Comparison of ENCODE assay signal across 16 cellular contexts in genomic region chr2:218296801-218297200, GRCh38. TPM values are rescaled to one million over a fixed set of nuclear protein-coding genes. Genes with fewer than 3 reads are reported as not detected.
DNase-seq lines count a peak whose midpoint lies in the region; ATAC-seq, FAIRE-seq and TF ChIP-seq lines count a peak whose summit lies in the region.
"Not testable (repeated sequence)": the region's sequence is repeated elsewhere in the genome, so short reads cannot be mapped to it uniquely, and the experiment has no call there.
"Had no signal": no experiment of that assay in that cellular context is flagged by ENCODE, and none has a peak within 500 bp of the region (broad histone marks: within the 10 kb centered on the region; RNA-seq: fewer than 3 reads in every experiment).

No MANE protein-coding gene starts in this region.

- WGBS in HepG2 (ENCODE audit: low lambda C conversion rate), result 5% methylated on average over 8 of the region's 8 CpGs
- WGBS in trophoblast cell (ENCODE audit: extremely low coverage, insufficient coverage, insufficient read length), result no CpG with 5 or more reads among the region's 8 CpGs

- not testable (repeated sequence) for BruUV-seq in HepG2 (replicated peaks; lab: Mats Ljungman, UMichigan)

- H4K8ac ChIP-seq in trophoblast cell (ENCODE audit: low read depth, low read length), result not testable (repeated sequence)

- not testable (repeated sequence) for H3K27me3 ChIP-seq in foreskin keratinocyte; HepG2 (ENCODE audit: control insufficient read depth in 1 of 2, insufficient read depth in 2 of 2, low read length in 2 of 2); trophoblast cell (ENCODE audit: insufficient read depth, low read length); thoracic aorta (replicated peaks; ENCODE audit: insufficient read depth)

- peak overlapping the region; percentile 76 for H2BK12ac ChIP-seq in trophoblast cell (ENCODE audit: low read length)

- TF ChIP-seq CTCF in HEK293 (tag by site-specific recombination; IDR thresholded peaks at IDR 0.05) (0 out of 2 replicates have a peak, but pooled peaks have one; percentile 38), foreskin keratinocyte (conservative IDR thresholded peaks at IDR 0.05) (peak; percentile 31), HepG2 (CRISPR knock-in tag; IDR thresholded peaks at IDR 0.05) (peak; percentile 60)
- TF ChIP-seq CTCF in VCaP (conservative IDR thresholded peaks at IDR 0.05); coronary artery (IDR thresholded peaks at IDR 0.05); thoracic aorta (IDR thresholded peaks at IDR 0.05): not testable (repeated sequence)

- peak overlapping the region; percentile 28 for H4K91ac ChIP-seq in trophoblast cell (ENCODE audit: low read depth, low read length)

- POLR2A ChIA-PET in HEK293 (lab: Yijun Ruan, JAX), result not testable (repeated sequence)
- POLR2A ChIA-PET in HepG2 (lab: Yijun Ruan, JAX), result interaction anchor here (0.5 to 8.5 kb wide), 9 partner anchors 10 to 104 kb away, joined by 3 to 64 read pairs (median 8); partner anchors contain the start of genes AAMP, CATIP, CTDSP1 and PNKD

- not testable (repeated sequence) for H2BK5ac ChIP-seq in trophoblast cell (ENCODE audit: low read depth, low read length, poor library complexity)

- TF ChIP-seq EP300 in HepG2 (IDR thresholded peaks at IDR 0.05; ENCODE audit: low read depth in 2 of 2, low read length in 2 of 2); HepG2 (CRISPR knock-in tag; IDR thresholded peaks at IDR 0.05; ENCODE audit: borderline replicate concordance): not testable (repeated sequence)

- H3K18ac ChIP-seq in trophoblast cell (ENCODE audit: low read length), result not testable (repeated sequence)

- H2AK5ac ChIP-seq in trophoblast cell (ENCODE audit: low read length), result peak overlapping the region; percentile 50

- H3K9me3 ChIP-seq in HEK293 (ENCODE audit: control insufficient read depth, insufficient read depth, low read depth, low read length); HepG2 (ENCODE audit: low read length); trophoblast cell (ENCODE audit: insufficient read depth, low read depth, low read length); thoracic aorta: not testable (repeated sequence)

- H3K27ac ChIP-seq in HEK293 (ENCODE audit: extremely low read depth, low read depth, low read length); trophoblast cell (ENCODE audit: low read depth, low read length): not testable (repeated sequence)
- H3K27ac ChIP-seq in VCaP, result peak overlapping the region; percentile 88; the same call in 1 of the 2 replicates
- H3K27ac ChIP-seq in coronary artery, result peak overlapping the region; percentile 34 to 73
- H3K27ac ChIP-seq in foreskin keratinocyte, result peak overlapping the region; percentile 98
- H3K27ac ChIP-seq in HepG2 (ENCODE audit: extremely low read length, insufficient read depth, low read length), result peak overlapping the region; percentile 18
- peak overlapping the region; percentile 96 to 99 for H3K27ac ChIP-seq in thoracic aorta

- H3K14ac ChIP-seq in trophoblast cell (ENCODE audit: low read length), result peak overlapping the region; percentile 43

- not testable (repeated sequence) for ATAC-seq in foreskin keratinocyte; thoracic aorta (ENCODE audit: insufficient number of reproducible peaks, low FRiP score, low read depth)
- peak; percentile 21 for ATAC-seq in HepG2

- TF ChIP-seq POLR2A in HepG2 (IDR thresholded peaks at IDR 0.05; ENCODE audit: insufficient read depth in 1 of 2, low read depth in 2 of 2, low read length in 2 of 2), result not testable (repeated sequence)

- DNase-seq in coronary artery (ENCODE audit: low spot score); foreskin keratinocyte; thoracic aorta (ENCODE audit: low spot score): not testable (repeated sequence)
- peak; percentile 75 for DNase-seq in HepG2 (ENCODE audit: low spot score)
- peak; percentile 25 to 43 for DNase-seq in trophoblast cell

- TF ChIP-seq RAD21 in HepG2 (CRISPR knock-in tag; IDR thresholded peaks at IDR 0.05), result peak; percentile 67; the same call in 1 of the 2 replicates

- not testable (repeated sequence) for H3K36me3 ChIP-seq in HEK293 (ENCODE audit: control insufficient read depth in 2 of 2, insufficient read depth in 1 of 2, low read length in 2 of 2); HepG2 (replicated peaks in 1 of 2; ENCODE audit: control insufficient read depth in 1 of 2, insufficient read depth in 2 of 2, low read length in 2 of 2); trophoblast cell (ENCODE audit: control insufficient read depth in 1 of 2, insufficient read depth in 2 of 2, low read length in 2 of 2); thoracic aorta

- H3K79me1 ChIP-seq in trophoblast cell (ENCODE audit: low read length), result peaks cover 15% of the 10 kb centered on the region

- in situ Hi-C loops in HepG2 (cut with HindIII; ENCODE audit: extremely low pct_ligation_motif_present, low pct_unique_long_range_greater_than_20kb), result not testable (repeated sequence)

- H4K20me1 ChIP-seq in HepG2 (ENCODE audit: insufficient read depth, low read length), result not testable (repeated sequence)

- not testable (repeated sequence) for H3K4me3 ChIP-seq in HEK293 (ENCODE audit: low read depth, low read length); coronary artery; trophoblast cell (ENCODE audit: low read depth, low read length); thoracic aorta
- peak overlapping the region in 2 of 3 experiments; percentile 4 to 56; a peak in 3 of 6 replicates for H3K4me3 ChIP-seq in HepG2 (replicated peaks in 1 of 3; ENCODE audit: insufficient read depth in 1 of 3, low read depth in 2 of 3, low read length in 3 of 3)

- intact Hi-C loops in HepG2 (cut with micrococcal nuclease; ENCODE audit: unreplicated experiment), result loop anchor here (10.0 kb wide), 1 partner anchor 268 kb away; the partner anchor contains the start of genes CNOT9 and USP37

- H3K4me2 ChIP-seq in HepG2 (ENCODE audit: low read depth, low read length), result peak overlapping the region; percentile 61
- not testable (repeated sequence) for H3K4me2 ChIP-seq in trophoblast cell (ENCODE audit: low read length)

- not testable (repeated sequence) for H3K23ac ChIP-seq in trophoblast cell (ENCODE audit: low read length)

- not testable (repeated sequence) for H4K12ac ChIP-seq in trophoblast cell (ENCODE audit: low read depth, low read length)

- H2AFZ ChIP-seq in HepG2 (ENCODE audit: low read length); trophoblast cell (ENCODE audit: insufficient read depth, low read length, poor library complexity): not testable (repeated sequence)

- H3K9ac ChIP-seq in HepG2 (ENCODE audit: insufficient read depth, low read depth, low read length), result peak overlapping the region; percentile 15; the same call in 1 of the 2 replicates
- H3K9ac ChIP-seq in trophoblast cell (ENCODE audit: low read length), result not testable (repeated sequence)

- not testable (repeated sequence) for FAIRE-seq in HepG2 (lab: Jason Lieb, UNC)

- CTCF ChIA-PET in HEK293 (lab: Yijun Ruan, JAX), result interaction anchor here (1.0 to 8.8 kb wide), 5 partner anchors 9 to 59 kb away, joined by 4 to 89 read pairs (median 5); partner anchors contain the start of genes AAMP and PNKD
- CTCF ChIA-PET in HepG2 (lab: Yijun Ruan, JAX; ENCODE audit: low intra/inter-chr PET ratio, low total read pairs), result interaction anchor here (0.9 to 1.2 kb wide), 4 partner anchors 24 to 99 kb away, joined by 3 to 4 read pairs (median 3); partner anchors contain the start of gene CATIP

- H3K4ac ChIP-seq in trophoblast cell (ENCODE audit: low read depth, low read length), result not testable (repeated sequence)

- H3K4me1 ChIP-seq in HEK293 (ENCODE audit: control insufficient read depth, insufficient read depth, low read length), result not testable (repeated sequence)
- H3K4me1 ChIP-seq in foreskin keratinocyte (peaks cover 40% of the 10 kb centered on the region), HepG2 (ENCODE audit: insufficient read depth, low read length) (peaks cover 73% of the 10 kb centered on the region), trophoblast cell (ENCODE audit: control insufficient read depth in 1 of 2, insufficient read depth in 2 of 2, low read length in 2 of 2) (peaks cover 20 to 26% of the 10 kb centered on the region in 2 experiments), thoracic aorta (ENCODE audit: control insufficient read depth in 1 of 2, low read depth in 2 of 2) (peaks cover 40 to 61% of the 10 kb centered on the region in 2 donors)

- H3K79me2 ChIP-seq in HepG2 (ENCODE audit: insufficient read depth, low read length); trophoblast cell (ENCODE audit: control insufficient read depth, insufficient read depth, low read length, poor library complexity): not testable (repeated sequence)

- H2BK120ac ChIP-seq in trophoblast cell (ENCODE audit: insufficient read depth, low read length, poor library complexity), result not testable (repeated sequence)

RNA-seq across cellular contexts. Expression of gene TMBIM1, which starts 4.5 kb away (rescaled TPM):
- total RNA-seq in foreskin keratinocyte, result 435 and 443 TPM in 2 replicates
- polyA plus RNA-seq in foreskin keratinocyte, result 367 and 396 TPM in 2 replicates
- 69.7 and 139 TPM in 2 replicates for total RNA-seq in HepG2 (2016; rRNA removed; fragmentation: Illumina TruSeq; extraction: Trizol)
- 37.2 and 38.6 TPM in 2 replicates for total RNA-seq in HepG2 (2016; cell fraction: cytosol; rRNA removed; fragmentation: Illumina TruSeq; extraction: Trizol; ENCODE audit: low read depth)
- 57.8 and 142 TPM in 2 replicates for total RNA-seq in HepG2 (2016; cell fraction: insoluble cytoplasmic fraction; rRNA removed; fragmentation: Illumina TruSeq; extraction: Trizol)
- total RNA-seq in HepG2 (2016; cell fraction: membrane; rRNA removed; fragmentation: Illumina TruSeq; extraction: Trizol), result 88.3 and 90.4 TPM in 2 replicates
- 108 and 128 TPM in 2 replicates for total RNA-seq in HepG2 (2016; cell fraction: nucleus; rRNA removed; fragmentation: Illumina TruSeq; extraction: Trizol)
- polyA plus RNA-seq in HepG2 (2011; rRNA removed), result 127 and 181 TPM in 2 replicates
- polyA plus RNA-seq in HepG2 (2011; cell fraction: cytosol; rRNA removed), result 146 and 187 TPM in 2 replicates
- 207 and 243 TPM in 2 replicates for polyA plus RNA-seq in HepG2 (2011; cell fraction: nucleus; rRNA removed)
- polyA plus RNA-seq in HepG2 (2012), result 254 and 390 TPM in 2 replicates
- 33.9 and 35.7 TPM in 2 replicates for polyA plus RNA-seq in HepG2 (2016; cell fraction: cytosol; fragmentation: Illumina TruSeq; extraction: Trizol; ENCODE audit: low read depth)
- 56.2 and 61.3 TPM in 2 replicates for polyA plus RNA-seq in HepG2 (2016; cell fraction: insoluble cytoplasmic fraction; fragmentation: Illumina TruSeq; extraction: Trizol; ENCODE audit: low read depth)
- 62.1 and 66.4 TPM in 2 replicates for polyA plus RNA-seq in HepG2 (2016; cell fraction: membrane; fragmentation: Illumina TruSeq; extraction: Trizol; ENCODE audit: low read depth)
- polyA plus RNA-seq in HepG2 (2016; cell fraction: nucleus; fragmentation: Illumina TruSeq; extraction: Trizol; ENCODE audit: insufficient read depth, low read depth), result 152 and 156 TPM in 2 replicates
- 19.4 and 315 TPM in 2 replicates for polyA minus RNA-seq in HepG2 (2011; rRNA and poly(A)+ RNA removed; ENCODE audit: low replicate concordance)
- 88.2 and 133 TPM in 2 replicates for polyA minus RNA-seq in HepG2 (2011; cell fraction: cytosol; rRNA and poly(A)+ RNA removed)
- 37.2 and 64.6 TPM in 2 replicates for polyA minus RNA-seq in HepG2 (2011; cell fraction: nucleus; rRNA and poly(A)+ RNA removed)
- polyA plus RNA-seq in trophoblast cell (2013), result 192 and 203 TPM in 2 replicates
- total RNA-seq in thoracic aorta, result 100 to 1,000 TPM; 324 to 369 TPM
- polyA plus RNA-seq: neural cell had no signal

RNA-seq across cellular contexts. Expression of gene PNKD, which starts 26.5 kb away (rescaled TPM):
- total RNA-seq in foreskin keratinocyte, result 40.9 and 43.5 TPM in 2 replicates
- polyA plus RNA-seq in foreskin keratinocyte, result 65.1 and 66.6 TPM in 2 replicates
- total RNA-seq in HepG2 (2016; rRNA removed; fragmentation: Illumina TruSeq; extraction: Trizol), result 50.0 and 55.9 TPM in 2 replicates
- 21.6 and 27.3 TPM in 2 replicates for total RNA-seq in HepG2 (2016; cell fraction: cytosol; rRNA removed; fragmentation: Illumina TruSeq; extraction: Trizol; ENCODE audit: low read depth)
- total RNA-seq in HepG2 (2016; cell fraction: insoluble cytoplasmic fraction; rRNA removed; fragmentation: Illumina TruSeq; extraction: Trizol), result 48.3 and 59.8 TPM in 2 replicates
- total RNA-seq in HepG2 (2016; cell fraction: membrane; rRNA removed; fragmentation: Illumina TruSeq; extraction: Trizol), result 30.6 and 30.7 TPM in 2 replicates
- total RNA-seq in HepG2 (2016; cell fraction: nucleus; rRNA removed; fragmentation: Illumina TruSeq; extraction: Trizol), result 34.2 and 39.5 TPM in 2 replicates
- 78.0 and 80.4 TPM in 2 replicates for polyA plus RNA-seq in HepG2 (2011; rRNA removed)
- 48.4 and 76.6 TPM in 2 replicates for polyA plus RNA-seq in HepG2 (2011; cell fraction: cytosol; rRNA removed)
- 76.3 and 77.5 TPM in 2 replicates for polyA plus RNA-seq in HepG2 (2011; cell fraction: nucleus; rRNA removed)
- 59.5 and 60.9 TPM in 2 replicates for polyA plus RNA-seq in HepG2 (2012)
- 24.9 and 29.3 TPM in 2 replicates for polyA plus RNA-seq in HepG2 (2016; cell fraction: cytosol; fragmentation: Illumina TruSeq; extraction: Trizol; ENCODE audit: low read depth)
- polyA plus RNA-seq in HepG2 (2016; cell fraction: insoluble cytoplasmic fraction; fragmentation: Illumina TruSeq; extraction: Trizol; ENCODE audit: low read depth), result 58.0 and 59.1 TPM in 2 replicates
- polyA plus RNA-seq in HepG2 (2016; cell fraction: membrane; fragmentation: Illumina TruSeq; extraction: Trizol; ENCODE audit: low read depth), result 31.6 and 35.4 TPM in 2 replicates
- polyA plus RNA-seq in HepG2 (2016; cell fraction: nucleus; fragmentation: Illumina TruSeq; extraction: Trizol; ENCODE audit: insufficient read depth, low read depth), result 73.5 and 80.9 TPM in 2 replicates
- 33.3 and 44.2 TPM in 2 replicates for polyA minus RNA-seq in HepG2 (2011; rRNA and poly(A)+ RNA removed; ENCODE audit: low replicate concordance)
- 15.5 and 20.7 TPM in 2 replicates for polyA minus RNA-seq in HepG2 (2011; cell fraction: cytosol; rRNA and poly(A)+ RNA removed)
- 9.7 and 10.9 TPM in 2 replicates for polyA minus RNA-seq in HepG2 (2011; cell fraction: nucleus; rRNA and poly(A)+ RNA removed)
- 62.6 and 65.9 TPM in 2 replicates for polyA plus RNA-seq in trophoblast cell (2013)
- total RNA-seq in thoracic aorta, result 10 to 100 TPM; 19.4 to 38.4 TPM

RNA-seq across cellular contexts. Expression of gene AAMP, which starts 26.9 kb away (rescaled TPM):
- total RNA-seq in foreskin keratinocyte (101 and 108 TPM in 2 replicates), HepG2 (2016; rRNA removed; fragmentation: Illumina TruSeq; extraction: Trizol) (186 and 241 TPM in 2 replicates), thoracic aorta (10 to 100 TPM; 95.9 to 97.5 TPM)
- polyA plus RNA-seq in foreskin keratinocyte (114 and 120 TPM in 2 replicates), HepG2 (2011; rRNA removed) (110 and 119 TPM in 2 replicates)
- 26.6 and 29.2 TPM in 2 replicates for total RNA-seq in HepG2 (2016; cell fraction: cytosol; rRNA removed; fragmentation: Illumina TruSeq; extraction: Trizol; ENCODE audit: low read depth)
- 202 and 247 TPM in 2 replicates for total RNA-seq in HepG2 (2016; cell fraction: insoluble cytoplasmic fraction; rRNA removed; fragmentation: Illumina TruSeq; extraction: Trizol)
- total RNA-seq in HepG2 (2016; cell fraction: membrane; rRNA removed; fragmentation: Illumina TruSeq; extraction: Trizol), result 56.8 and 59.3 TPM in 2 replicates
- 85.4 and 91.7 TPM in 2 replicates for total RNA-seq in HepG2 (2016; cell fraction: nucleus; rRNA removed; fragmentation: Illumina TruSeq; extraction: Trizol)
- polyA plus RNA-seq in HepG2 (2011; cell fraction: cytosol; rRNA removed), result 138 and 202 TPM in 2 replicates
- polyA plus RNA-seq in HepG2 (2011; cell fraction: nucleus; rRNA removed), result 161 and 181 TPM in 2 replicates
- polyA plus RNA-seq in HepG2 (2012), result 99.2 and 104 TPM in 2 replicates
- polyA plus RNA-seq in HepG2 (2016; cell fraction: cytosol; fragmentation: Illumina TruSeq; extraction: Trizol; ENCODE audit: low read depth), result 13.9 and 16.0 TPM in 2 replicates
- polyA plus RNA-seq in HepG2 (2016; cell fraction: insoluble cytoplasmic fraction; fragmentation: Illumina TruSeq; extraction: Trizol; ENCODE audit: low read depth), result 224 and 231 TPM in 2 replicates
- polyA plus RNA-seq in HepG2 (2016; cell fraction: membrane; fragmentation: Illumina TruSeq; extraction: Trizol; ENCODE audit: low read depth), result 30.9 and 33.2 TPM in 2 replicates
- 127 and 131 TPM in 2 replicates for polyA plus RNA-seq in HepG2 (2016; cell fraction: nucleus; fragmentation: Illumina TruSeq; extraction: Trizol; ENCODE audit: insufficient read depth, low read depth)
- 41.5 and 143 TPM in 2 replicates for polyA minus RNA-seq in HepG2 (2011; rRNA and poly(A)+ RNA removed; ENCODE audit: low replicate concordance)
- polyA minus RNA-seq in HepG2 (2011; cell fraction: cytosol; rRNA and poly(A)+ RNA removed), result 58.2 and 63.3 TPM in 2 replicates
- 39.9 and 43.6 TPM in 2 replicates for polyA minus RNA-seq in HepG2 (2011; cell fraction: nucleus; rRNA and poly(A)+ RNA removed)
- polyA plus RNA-seq in trophoblast cell (2013), result 66.7 and 67.0 TPM in 2 replicates

RNA-seq across cellular contexts. Expression of gene GPBAR1, which starts 36.0 kb away (rescaled TPM):
- total RNA-seq in foreskin keratinocyte (0.14 and 0.18 TPM in 2 replicates), HepG2 (2016; rRNA removed; fragmentation: Illumina TruSeq; extraction: Trizol) (0.09 TPM in 1 of 2 replicates, not detected in the other), thoracic aorta (1 to 10 TPM; 3.5 to 4.2 TPM)
- polyA plus RNA-seq in foreskin keratinocyte (0.11 and 0.12 TPM in 2 replicates), HepG2 (2011; rRNA removed) (0.05 and 0.09 TPM in 2 replicates)
- not detected in 2 replicates for total RNA-seq in HepG2 (2016; cell fraction: cytosol; rRNA removed; fragmentation: Illumina TruSeq; extraction: Trizol; ENCODE audit: low read depth)
- 0.15 TPM in 1 of 2 replicates, not detected in the other for total RNA-seq in HepG2 (2016; cell fraction: insoluble cytoplasmic fraction; rRNA removed; fragmentation: Illumina TruSeq; extraction: Trizol)
- total RNA-seq in HepG2 (2016; cell fraction: membrane; rRNA removed; fragmentation: Illumina TruSeq; extraction: Trizol), result 0.17 TPM in 1 of 2 replicates, not detected in the other
- 0.25 and 0.38 TPM in 2 replicates for total RNA-seq in HepG2 (2016; cell fraction: nucleus; rRNA removed; fragmentation: Illumina TruSeq; extraction: Trizol)
- polyA plus RNA-seq in HepG2 (2011; cell fraction: cytosol; rRNA removed), result 0.05 and 0.12 TPM in 2 replicates
- polyA plus RNA-seq in HepG2 (2011; cell fraction: nucleus; rRNA removed), result 0.45 and 0.68 TPM in 2 replicates
- polyA plus RNA-seq in HepG2 (2012), result 0.09 and 0.11 TPM in 2 replicates
- 0.08 and 0.22 TPM in 2 replicates for polyA plus RNA-seq in HepG2 (2016; cell fraction: cytosol; fragmentation: Illumina TruSeq; extraction: Trizol; ENCODE audit: low read depth)
- polyA plus RNA-seq in HepG2 (2016; cell fraction: insoluble cytoplasmic fraction; fragmentation: Illumina TruSeq; extraction: Trizol; ENCODE audit: low read depth), result 0.16 TPM in 1 of 2 replicates, not detected in the other
- 0.22 and 0.27 TPM in 2 replicates for polyA plus RNA-seq in HepG2 (2016; cell fraction: membrane; fragmentation: Illumina TruSeq; extraction: Trizol; ENCODE audit: low read depth)
- not detected in 2 replicates for polyA plus RNA-seq in HepG2 (2016; cell fraction: nucleus; fragmentation: Illumina TruSeq; extraction: Trizol; ENCODE audit: insufficient read depth, low read depth)
- 0.12 and 1.2 TPM in 2 replicates for polyA minus RNA-seq in HepG2 (2011; rRNA and poly(A)+ RNA removed; ENCODE audit: low replicate concordance)
- polyA minus RNA-seq in HepG2 (2011; cell fraction: cytosol; rRNA and poly(A)+ RNA removed), result not detected in 2 replicates
- 1.2 and 1.5 TPM in 2 replicates for polyA minus RNA-seq in HepG2 (2011; cell fraction: nucleus; rRNA and poly(A)+ RNA removed)
- 0.23 and 0.40 TPM in 2 replicates for polyA plus RNA-seq in trophoblast cell (2013)
- total RNA-seq: Daoy, frontal cortex, H7 had no signal
- polyA plus RNA-seq: neural cell had no signal

RNA-seq across cellular contexts. Expression of gene CATIP, which starts 59.9 kb away (rescaled TPM):
- total RNA-seq in foreskin keratinocyte (not detected in 2 replicates), HepG2 (2016; rRNA removed; fragmentation: Illumina TruSeq; extraction: Trizol) (0.22 TPM in 1 of 2 replicates, not detected in the other), thoracic aorta (not detected)
- polyA plus RNA-seq in foreskin keratinocyte (not detected in 2 replicates), HepG2 (2011; rRNA removed) (0.07 and 0.09 TPM in 2 replicates)
- 0.35 TPM in 1 of 2 replicates, not detected in the other for total RNA-seq in HepG2 (2016; cell fraction: cytosol; rRNA removed; fragmentation: Illumina TruSeq; extraction: Trizol; ENCODE audit: low read depth)
- total RNA-seq in HepG2 (2016; cell fraction: insoluble cytoplasmic fraction; rRNA removed; fragmentation: Illumina TruSeq; extraction: Trizol), result 0.15 TPM in 1 of 2 replicates, not detected in the other
- total RNA-seq in HepG2 (2016; cell fraction: membrane; rRNA removed; fragmentation: Illumina TruSeq; extraction: Trizol), result 0.38 and 0.49 TPM in 2 replicates
- not detected in 2 replicates for total RNA-seq in HepG2 (2016; cell fraction: nucleus; rRNA removed; fragmentation: Illumina TruSeq; extraction: Trizol)
- 0.09 and 0.15 TPM in 2 replicates for polyA plus RNA-seq in HepG2 (2011; cell fraction: cytosol; rRNA removed)
- polyA plus RNA-seq in HepG2 (2011; cell fraction: nucleus; rRNA removed), result 0.48 and 0.87 TPM in 2 replicates
- polyA plus RNA-seq in HepG2 (2012), result 0.15 TPM in 1 of 2 replicates, not detected in the other
- polyA plus RNA-seq in HepG2 (2016; cell fraction: cytosol; fragmentation: Illumina TruSeq; extraction: Trizol; ENCODE audit: low read depth), result not detected in 2 replicates
- not detected in 2 replicates for polyA plus RNA-seq in HepG2 (2016; cell fraction: insoluble cytoplasmic fraction; fragmentation: Illumina TruSeq; extraction: Trizol; ENCODE audit: low read depth)
- not detected in 2 replicates for polyA plus RNA-seq in HepG2 (2016; cell fraction: membrane; fragmentation: Illumina TruSeq; extraction: Trizol; ENCODE audit: low read depth)
- polyA plus RNA-seq in HepG2 (2016; cell fraction: nucleus; fragmentation: Illumina TruSeq; extraction: Trizol; ENCODE audit: insufficient read depth, low read depth), result not detected in 2 replicates
- 0.36 TPM in 1 of 2 replicates, not detected in the other for polyA minus RNA-seq in HepG2 (2011; rRNA and poly(A)+ RNA removed; ENCODE audit: low replicate concordance)
- not detected in 2 replicates for polyA minus RNA-seq in HepG2 (2011; cell fraction: cytosol; rRNA and poly(A)+ RNA removed)
- 1.4 TPM in 1 of 2 replicates, not detected in the other for polyA minus RNA-seq in HepG2 (2011; cell fraction: nucleus; rRNA and poly(A)+ RNA removed)
- 0.14 and 0.17 TPM in 2 replicates for polyA plus RNA-seq in trophoblast cell (2013)
- total RNA-seq: activated CD4-positive, alpha-beta T cell treated with anti-CD3 and anti-CD28 coated beads for 36 hours; activated naive CD4-positive, alpha-beta T cell treated with anti-CD3 and anti-CD28 coated beads, Interleukin-2, amount 50 U/mL, for 72 hours; Daoy; frontal cortex; left ventricle myocardium superior; posterior vena cava; T-helper 17 cell had no signal
- polyA plus RNA-seq: neural cell had no signal
